In genomic region chr6:17622144-17622543, GRCh38 we compare ENCODE assay signal across 22 cellular contexts. TPM values are rescaled to one million over a fixed set of nuclear protein-coding genes. Genes with fewer than 3 reads are reported as not detected.
DNase-seq lines count a peak whose midpoint lies in the region; ATAC-seq and TF ChIP-seq lines count a peak whose summit lies in the region.
"Had no signal": no experiment of that assay in that cellular context is flagged by ENCODE, and none has a peak within 500 bp of the region (broad histone marks: within the 10 kb centered on the region; RNA-seq: fewer than 3 reads in every experiment).

No MANE protein-coding gene starts in this region.

- 64 to 74% (median 72%) methylated on average over 5 of the region's 5 CpGs for WGBS in heart left ventricle, 4 donors

- ATAC-seq in heart left ventricle = peak; percentile 53 to 63 (median 61)
- no peak for ATAC-seq in GM19467 (IDR thresholded peaks at IDR 0.05; ENCODE audit: unreplicated experiment)
- no peak for ATAC-seq in HG03457 (IDR thresholded peaks at IDR 0.05; ENCODE audit: unreplicated experiment)

- peaks cover 0 to 90% (median 74%) of the 10 kb centered on the region in 9 donors for H3K36me3 ChIP-seq in heart left ventricle

- H3K27ac ChIP-seq in heart left ventricle = no peak overlapping the region
- H3K27ac ChIP-seq: thyroid gland had no signal

- no peak overlapping the region for H3K4me3 Mint-ChIP-seq in activated naive CD4-positive, alpha-beta T cell treated with anti-CD3 and anti-CD28 coated beads for 36 hours
- H3K4me3 Mint-ChIP-seq: activated naive CD8-positive, alpha-beta T cell treated with anti-CD3 and anti-CD28 coated beads for 36 hours; activated T-helper 1 cell treated with anti-CD3 and anti-CD28 coated beads, Interleukin-12 subunit alpha, Interleukin-12 subunit beta, Interleukin-2, Interleukin-4 antibody, amounts not matched to agents 30 ng/mL and 10 ng/mL and 1 ng/mL, durations not matched to agents 14 hours and 24 hours and 36 hours; B cell had no signal

- no peak for TF ChIP-seq POLR2A in heart left ventricle (IDR thresholded peaks at IDR 0.05)

- no peaks in the 10 kb centered on the region for H3K27me3 Mint-ChIP-seq in activated naive CD4-positive, alpha-beta T cell treated with anti-CD3 and anti-CD28 coated beads for 36 hours (ENCODE audit: low read depth)
- H3K27me3 Mint-ChIP-seq: activated naive CD8-positive, alpha-beta T cell treated with anti-CD3 and anti-CD28 coated beads for 36 hours; B cell had no signal

- H3K27me3 ChIP-seq in heart left ventricle = no peaks in the 10 kb centered on the region
- H3K27me3 ChIP-seq: thyroid gland had no signal

- peaks cover 29% of the 10 kb centered on the region for H3K4me1 Mint-ChIP-seq in activated naive CD4-positive, alpha-beta T cell treated with anti-CD3 and anti-CD28 coated beads for 36 hours (ENCODE audit: low read depth)

- intact Hi-C loops in heart left ventricle (cut with DNase I) = no loop called here
- intact Hi-C loops in activated naive CD4-positive, alpha-beta T cell treated with anti-CD3 and anti-CD28 coated beads for 36 hours (cut with micrococcal nuclease) = no loop called here

- CTCF ChIA-PET in activated naive CD4-positive, alpha-beta T cell treated with anti-CD3 and anti-CD28 coated beads for 36 hours (lab: Charles Lee) = no interaction called here

- peaks cover 60% of the 10 kb centered on the region for H3K36me3 Mint-ChIP-seq in activated naive CD4-positive, alpha-beta T cell treated with anti-CD3 and anti-CD28 coated beads for 36 hours (ENCODE audit: low read depth)

- no peaks in the 10 kb centered on the region for H3K9me3 Mint-ChIP-seq in activated naive CD4-positive, alpha-beta T cell treated with anti-CD3 and anti-CD28 coated beads for 36 hours
- H3K9me3 Mint-ChIP-seq: activated naive CD8-positive, alpha-beta T cell treated with anti-CD3 and anti-CD28 coated beads for 36 hours; activated T-helper 1 cell treated with anti-CD3 and anti-CD28 coated beads, Interleukin-12 subunit alpha, Interleukin-12 subunit beta, Interleukin-2, Interleukin-4 antibody, amounts not matched to agents 30 ng/mL and 10 ng/mL and 1 ng/mL, durations not matched to agents 14 hours and 24 hours and 36 hours had no signal

- H3K9me3 ChIP-seq in heart left ventricle = no peaks in the 10 kb centered on the region
- H3K9me3 ChIP-seq: thyroid gland had no signal

- DNase-seq in NCI-H524 (lab: John Stamatoyannopoulos, UW) = peak; percentile 33 to 38
- DNase-seq in NCI-H524 treated with DMSO at 0.1 percent for 48 hours (lab: John Stamatoyannopoulos, UW) = no peak
- DNase-seq in DMS 273 treated with DMSO at 0.1 percent for 48 hours (lab: John Stamatoyannopoulos, UW) = peak; percentile 46
- peak; percentile 67 to 79 for DNase-seq in NCI-H446 (lab: John Stamatoyannopoulos, UW)
- peak in 3 of 5 donors; percentile 16 to 35 (median 31) for DNase-seq in heart left ventricle
- no peak for DNase-seq in activated naive CD4-positive, alpha-beta T cell treated with anti-CD3 and anti-CD28 coated beads for 36 hours
- DNase-seq: 8988T; activated naive CD8-positive, alpha-beta T cell treated with anti-CD3 and anti-CD28 coated beads for 36 hours; DMS79 treated with DMSO at 0.1 percent for 48 hours; H7; kidney; NCI-H1436 treated with DMSO at 0.1 percent for 48 hours; NCI-H774; small intestine; stimulated activated CD4-positive, alpha-beta T cell treated with anti-CD3 and anti-CD28 coated beads, Interleukin-2, amount 100 ng/mL, for 48 hours; stimulated activated naive CD4-positive, alpha-beta T cell; T-helper 1 cell had no signal

- peaks cover 0 to 22% (median 0%) of the 10 kb centered on the region in 12 donors for H3K4me1 ChIP-seq in heart left ventricle

- H3K4me3 ChIP-seq in heart left ventricle = no peak overlapping the region
- H3K4me3 ChIP-seq: thyroid gland had no signal

- H3K27ac Mint-ChIP-seq in activated naive CD4-positive, alpha-beta T cell treated with anti-CD3 and anti-CD28 coated beads for 36 hours = no peak overlapping the region
- H3K27ac Mint-ChIP-seq: activated T-helper 1 cell treated with anti-CD3 and anti-CD28 coated beads, Interleukin-12 subunit alpha, Interleukin-12 subunit beta, Interleukin-2, Interleukin-4 antibody, amounts not matched to agents 30 ng/mL and 10 ng/mL and 1 ng/mL, durations not matched to agents 14 hours and 24 hours and 36 hours; B cell had no signal

- no peak for TF ChIP-seq CTCF in heart left ventricle (IDR thresholded peaks at IDR 0.05)

RNA-seq across cellular contexts. Expression of gene FAM8A1, which starts 22.0 kb away (rescaled TPM):
- 10 to 100 TPM; 14.9 to 24.5 (median 17.5) TPM for total RNA-seq in heart left ventricle
- 10 to 100 TPM in 1 of 2 donors, 1 to 10 TPM in 1; 9.1 to 14.9 TPM for polyA plus RNA-seq in heart left ventricle
- total RNA-seq in activated naive CD4-positive, alpha-beta T cell treated with anti-CD3 and anti-CD28 coated beads for 36 hours = 1 to 10 TPM; 2.9 to 3.0 TPM

Comparison
In these comparisons a context has a peak if more than half of its experiments do, and no peak if none do; other contexts are left out.
1. DNase-seq: peak in NCI-H524 (2 of 2), DMS 273 treated with DMSO at 0.1 percent for 48 hours (single experiment), NCI-H446 (2 of 2) and heart left ventricle (3 of 5); none in NCI-H524 treated with DMSO at 0.1 percent for 48 hours (single experiment) and activated naive CD4-positive, alpha-beta T cell treated with anti-CD3 and anti-CD28 coated beads for 36 hours (single experiment).
2. ATAC-seq: peak in heart left ventricle (4 of 4); none in GM19467 (single experiment) and HG03457 (single experiment).
3. RNA of gene FAM8A1, which starts 22.0 kb away (total RNA-seq): 14.9 to 24.5 TPM in heart left ventricle; 2.9 to 3.0 TPM in activated naive CD4-positive, alpha-beta T cell treated with anti-CD3 and anti-CD28 coated beads for 36 hours; every median in the first group is over 4 times any median in the second.